In genomic region chr16:86558355-86559193, GRCh38 we compare ENCODE assay signal across 25 cellular contexts. TPM values are rescaled to one million over a fixed set of nuclear protein-coding genes. Genes with fewer than 3 reads are reported as not detected.
"Had no signal": no experiment of that assay in that cellular context is flagged by ENCODE, and none has a peak within 500 bp of the region (broad histone marks: within the 10 kb centered on the region; RNA-seq: fewer than 3 reads in every experiment).

No MANE protein-coding gene starts in this region.

- H3K9me3 Mint-ChIP-seq: activated T-helper 2 cell treated with anti-CD3 and anti-CD28 coated beads, Interferon-gamma antibody, Interleukin-2, Interleukin-4, amounts not matched to agents 10 μg/mL and 5 μg/mL and 100 μg/mL, durations not matched to agents 14 hours and 24 hours and 36 hours; dendritic cell treated with granulocyte-macrophage colony-stimulating factor and Interleukin-4, amounts not matched to agents 40 ng/mL and 50 ng/mL, for 4 days; memory B cell; naive B cell; stimulated activated naive B cell treated with anti-CD40 and anti-IgM and Interleukin-4, amounts not matched to agents 10 μg/mL and 1 μg/mL and 100 μg/mL, for 72 hours; type B pancreatic cell had no signal

- H3K4me2 ChIP-seq: smooth muscle cell had no signal

- H3K4me3 Mint-ChIP-seq: activated CD8-positive, alpha-beta T cell treated with anti-CD3 and anti-CD28 coated beads, Interleukin-2, amount 10 ng/mL, durations not matched to agents 7 days and 5 days; activated naive CD8-positive, alpha-beta T cell; dendritic cell treated with granulocyte-macrophage colony-stimulating factor and Interleukin-4, amounts not matched to agents 40 ng/mL and 50 ng/mL, for 4 days; memory B cell; stimulated activated naive B cell treated with anti-CD40 and anti-IgM and Interleukin-4, amounts not matched to agents 10 μg/mL and 1 μg/mL and 100 μg/mL, for 72 hours; type B pancreatic cell had no signal

- H3K27me3 ChIP-seq: foreskin keratinocyte had no signal

- H3K4me1 ChIP-seq: foreskin keratinocyte had no signal

- H3K9me3 ChIP-seq: adrenal gland had no signal

- H3K36me3 ChIP-seq: adrenal gland had no signal

- H3K4me3 ChIP-seq: adrenal gland, smooth muscle cell had no signal

- ATAC-seq: activated CD8-positive, alpha-beta T cell treated with anti-CD3 and anti-CD28 coated beads, Interleukin-2, amount 10 ng/mL, durations not matched to agents 7 days and 5 days; foreskin keratinocyte; sciatic nerve; stimulated activated naive B cell treated with anti-CD40 and anti-IgM and Interleukin-4, amounts not matched to agents 10 μg/mL and 1 μg/mL and 100 μg/mL, for 72 hours had no signal

- H3K27ac Mint-ChIP-seq: activated CD8-positive, alpha-beta T cell treated with anti-CD3 and anti-CD28 coated beads, Interleukin-2, amount 10 ng/mL, durations not matched to agents 7 days and 5 days; activated naive CD8-positive, alpha-beta T cell; activated T-helper 2 cell treated with anti-CD3 and anti-CD28 coated beads, Interferon-gamma antibody, Interleukin-2, Interleukin-4, amounts not matched to agents 10 μg/mL and 5 μg/mL and 100 μg/mL, durations not matched to agents 14 hours and 24 hours and 36 hours; dendritic cell treated with granulocyte-macrophage colony-stimulating factor and Interleukin-4, amounts not matched to agents 40 ng/mL and 50 ng/mL, for 4 days; memory B cell; naive B cell; stimulated activated naive B cell treated with anti-CD40 and anti-IgM and Interleukin-4, amounts not matched to agents 10 μg/mL and 1 μg/mL and 100 μg/mL, for 72 hours; type B pancreatic cell had no signal

- FAIRE-seq: TTC549 had no signal

- H3K36me3 Mint-ChIP-seq: memory B cell, naive B cell, type B pancreatic cell had no signal

- DNase-seq: activated CD4-positive, alpha-beta T cell treated with anti-CD3 and anti-CD28 coated beads for 1 hour; activated CD4-positive, alpha-beta T cell treated with anti-CD3 and anti-CD28 coated beads, Interleukin-2, amount 50 U/mL, for 1 hour; activated CD8-positive, alpha-beta T cell treated with anti-CD3 and anti-CD28 coated beads, Interleukin-2, amount 10 ng/mL, durations not matched to agents 7 days and 5 days; activated naive CD4-positive, alpha-beta T cell; activated T-cell treated with anti-CD3 and anti-CD28 coated beads, Interleukin-2, amount 50 U/mL, for 1 hour; adrenal gland; effector CD8-positive, alpha-beta T cell; erythroblast; foreskin keratinocyte; naive B cell; occipital lobe; posterior cingulate gyrus; stimulated activated CD4-positive, alpha-beta T cell treated with anti-CD3 and anti-CD28 coated beads, Interleukin-2, amount 100 ng/mL, for 48 hours; stimulated activated CD8-positive, alpha-beta memory T cell treated with anti-CD3 and anti-CD28 coated beads, Interleukin-4, amount 100 ng/mL, for 48 hours; stimulated activated naive B cell treated with anti-CD40 and anti-IgM and Interleukin-4, amounts not matched to agents 10 μg/mL and 1 μg/mL and 100 μg/mL, for 72 hours; T-helper 1 cell had no signal

- H3K27ac ChIP-seq: adrenal gland, foreskin keratinocyte had no signal

RNA-seq across cellular contexts. Expression of gene FOXC2, which starts 8.1 kb away (rescaled TPM):
- total RNA-seq: activated CD8-positive, alpha-beta T cell treated with anti-CD3 and anti-CD28 coated beads, Interleukin-2, amount 10 ng/mL, durations not matched to agents 7 days and 5 days; foreskin keratinocyte had no signal
- polyA plus RNA-seq: foreskin keratinocyte, neural cell had no signal

RNA-seq across cellular contexts. Expression of gene FOXL1, which starts 19.8 kb away (rescaled TPM):
- total RNA-seq: activated CD8-positive, alpha-beta T cell treated with anti-CD3 and anti-CD28 coated beads, Interleukin-2, amount 10 ng/mL, durations not matched to agents 7 days and 5 days had no signal

RNA-seq across cellular contexts. Expression of gene FOXF1, which starts 48.2 kb away (rescaled TPM):
- total RNA-seq: activated CD8-positive, alpha-beta T cell treated with anti-CD3 and anti-CD28 coated beads, Interleukin-2, amount 10 ng/mL, durations not matched to agents 7 days and 5 days; activated T-helper 2 cell treated with anti-CD3 and anti-CD28 coated beads, Interferon-gamma antibody, Interleukin-2, Interleukin-4, amounts not matched to agents 10 μg/mL and 5 μg/mL and 100 μg/mL, durations not matched to agents 14 hours and 24 hours and 36 hours; foreskin keratinocyte had no signal
- polyA plus RNA-seq: foreskin keratinocyte, neural cell had no signal
